8 cellular contexts compared by ENCODE assay signal in the genomic region with DNA sequence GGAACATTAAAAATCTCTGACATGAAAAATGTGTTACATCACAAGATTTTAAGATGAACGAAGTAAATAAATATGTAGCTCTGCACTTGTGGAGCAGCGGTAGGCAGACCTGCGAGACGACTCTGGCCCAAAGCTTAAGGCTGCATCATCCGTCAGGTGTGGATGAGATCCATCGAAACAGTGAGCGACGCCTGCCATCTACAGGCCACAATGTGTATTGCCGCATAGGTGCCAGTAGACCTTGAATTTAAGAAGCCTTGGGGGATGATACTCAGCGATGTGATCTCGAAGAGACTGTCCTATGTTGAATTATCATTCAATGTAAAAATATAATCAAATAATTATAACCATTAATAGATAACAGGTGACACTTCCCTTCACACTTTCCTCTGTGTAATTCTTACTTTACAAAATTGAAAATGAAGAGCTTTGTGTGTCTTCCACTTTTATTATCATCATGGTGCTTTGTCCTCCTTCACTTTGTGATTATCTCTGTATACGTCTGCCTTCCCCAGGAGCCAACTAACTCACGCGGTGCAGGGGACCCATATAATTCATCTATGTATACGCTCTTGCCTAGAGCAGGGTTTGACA.
DNase-seq lines count a peak whose midpoint lies in the region; ATAC-seq and TF ChIP-seq lines count a peak whose summit lies in the region.

No MANE protein-coding gene starts in this region.

- H2AFZ ChIP-seq in PC-3 (ENCODE audit: low read length) = no peak overlapping the region

- H3K27ac ChIP-seq in PC-3 (ENCODE audit: low read length) (no peak overlapping the region), suprapubic skin (no peak overlapping the region)

- no peak for TF ChIP-seq EP300 in Ishikawa (IDR thresholded peaks at IDR 0.05; ENCODE audit: borderline replicate concordance)
- no peak for TF ChIP-seq EP300 in suprapubic skin (IDR thresholded peaks at IDR 0.05)

- ATAC-seq in GM21737 (IDR thresholded peaks at IDR 0.05; ENCODE audit: unreplicated experiment) = peak; percentile 97
- ATAC-seq in PC-3 = peak; percentile 83
- peak; percentile 54 to 65 for ATAC-seq in activated T-cell treated with anti-CD3 and anti-CD28 coated beads, Interleukin-2, amount 50 U/mL, for 72 hours (replicated peaks in 1 of 2)

- H3K9me3 ChIP-seq in PC-3 (ENCODE audit: low read length) = no peaks in the 10 kb centered on the region
- no peaks in the 10 kb centered on the region for H3K9me3 ChIP-seq in suprapubic skin

- H3K9ac ChIP-seq in PC-3 (ENCODE audit: low read length) = no peak overlapping the region

- 9% methylated on average over 15 of the region's 15 CpGs for WGBS in suprapubic skin

- peaks cover 0 to 2% of the 10 kb centered on the region in 2 donors for H3K36me3 Mint-ChIP-seq in activated T-cell treated with anti-CD3 and anti-CD28 coated beads, Interleukin-2, amount 50 U/mL, for 72 hours (ENCODE audit: insufficient read depth in 2 of 2)

- peak; percentile 79 for TF ChIP-seq CTCF in PC-3 (conservative IDR thresholded peaks at IDR 0.05; ENCODE audit: low read depth, low read length)
- peak; percentile 92 for TF ChIP-seq CTCF in fibroblast of the aortic adventitia (IDR thresholded peaks at IDR 0.05; ENCODE audit: insufficient read depth, low read length)
- TF ChIP-seq CTCF in suprapubic skin (IDR thresholded peaks at IDR 0.05) = peak; percentile 47 to 78

- H3K4me2 ChIP-seq in PC-3 (ENCODE audit: low read length) = no peak overlapping the region

- DNase-seq in ELR (ENCODE audit: low read depth) = peak; percentile 50
- peak; percentile 85 for DNase-seq in PC-3
- DNase-seq in activated T-cell treated with anti-CD3 and anti-CD28 coated beads, Interleukin-2, amount 50 U/mL, for 72 hours = peak; percentile 69 to 76
- DNase-seq in fibroblast of the aortic adventitia (ENCODE audit: low read depth) = peak; percentile 79
- DNase-seq in nucleus accumbens (lab: John Stamatoyannopoulos, UW) = peak in 48 of 56 donors; percentile 1 to 90 (median 46)
- peak in 1 of 2 donors; percentile 81 for DNase-seq in suprapubic skin (ENCODE audit: low spot score in 2 of 2)

- TF ChIP-seq POLR2A in suprapubic skin (IDR thresholded peaks at IDR 0.05) = no peak

- H3K4me1 Mint-ChIP-seq in activated T-cell treated with anti-CD3 and anti-CD28 coated beads, Interleukin-2, amount 50 U/mL, for 72 hours (ENCODE audit: low read depth) = no peaks in the 10 kb centered on the region

- no peak overlapping the region for H3K4me3 Mint-ChIP-seq in activated T-cell treated with anti-CD3 and anti-CD28 coated beads, Interleukin-2, amount 50 U/mL, for 72 hours

- H3K27me3 Mint-ChIP-seq in activated T-cell treated with anti-CD3 and anti-CD28 coated beads, Interleukin-2, amount 50 U/mL, for 72 hours (ENCODE audit: low read depth) = peaks cover 18% of the 10 kb centered on the region

- H3K9me3 Mint-ChIP-seq in activated T-cell treated with anti-CD3 and anti-CD28 coated beads, Interleukin-2, amount 50 U/mL, for 72 hours = peaks cover 0 to 5% of the 10 kb centered on the region in 2 donors

- no peaks in the 10 kb centered on the region for H3F3A ChIP-seq in PC-3 (ENCODE audit: low read length, unreplicated experiment)

- no peaks in the 10 kb centered on the region for H3K79me2 ChIP-seq in PC-3 (ENCODE audit: low read length)

- H3K4me1 ChIP-seq in PC-3 (ENCODE audit: insufficient read depth, low read length) (no peaks in the 10 kb centered on the region), suprapubic skin (no peaks in the 10 kb centered on the region)

- H3K9me2 ChIP-seq in PC-3 (replicated peaks; ENCODE audit: low read length) = no peaks in the 10 kb centered on the region

- peak; percentile 89 for TF ChIP-seq RAD21 in Ishikawa (IDR thresholded peaks at IDR 0.05; ENCODE audit: low read depth)

- H3K4me3 ChIP-seq in PC-3 (ENCODE audit: low read length) (no peak overlapping the region), fibroblast of the aortic adventitia (ENCODE audit: low read depth, low read length) (no peak overlapping the region), suprapubic skin (no peak overlapping the region)

- no peak overlapping the region for H3K27ac Mint-ChIP-seq in activated T-cell treated with anti-CD3 and anti-CD28 coated beads, Interleukin-2, amount 50 U/mL, for 72 hours

- H3K36me3 ChIP-seq in PC-3 (ENCODE audit: low read depth, low read length) (no peaks in the 10 kb centered on the region), suprapubic skin (no peaks in the 10 kb centered on the region)

- POLR2A ChIA-PET in PC-3 (lab: Charles Lee; ENCODE audit: unreplicated experiment) = no interaction called here

- intact Hi-C loops in PC-3 (cut with micrococcal nuclease) = loop anchor here (5.0 kb wide), 1 partner anchor 826 kb away; no protein-coding TSS in a partner anchor

- no TSS peak for BruUV-seq in PC-3 (replicated peaks; lab: Mats Ljungman, UMichigan)

- no peaks in the 10 kb centered on the region for H4K20me1 ChIP-seq in PC-3 (ENCODE audit: low read length)

- CTCF ChIA-PET in PC-3 (lab: Charles Lee) = interaction anchor here (0.6 kb wide), 1 partner anchor 28 kb away, joined by 3 read pairs; no protein-coding TSS in a partner anchor

- H3K27me3 ChIP-seq in PC-3 (ENCODE audit: low read length) (no peaks in the 10 kb centered on the region), suprapubic skin (no peaks in the 10 kb centered on the region)

TF ChIP-seq in Ishikawa, 13 proteins besides CTCF, POLR2A, EP300 and RAD21:
- TF ChIP-seq TEAD4 (IDR thresholded peaks at IDR 0.05) (no peak), TAF1 (IDR thresholded peaks at IDR 0.05; ENCODE audit: low read depth) (no peak), CEBPB (IDR thresholded peaks at IDR 0.05) (no peak), NFIC (IDR thresholded peaks at IDR 0.05) (no peak), EGR1 (IDR thresholded peaks at IDR 0.05) (no peak), CREB1 (IDR thresholded peaks at IDR 0.05; ENCODE audit: low read depth) (no peak), FOXM1 (IDR thresholded peaks at IDR 0.05; ENCODE audit: borderline replicate concordance, low read depth) (no peak), YY1 (IDR thresholded peaks at IDR 0.05; ENCODE audit: low read depth) (no peak), ZBTB7A (IDR thresholded peaks at IDR 0.05; ENCODE audit: low read depth) (no peak), TCF12 (IDR thresholded peaks at IDR 0.05; ENCODE audit: low read depth) (no peak)
- TF ChIP-seq, protein P1, sequence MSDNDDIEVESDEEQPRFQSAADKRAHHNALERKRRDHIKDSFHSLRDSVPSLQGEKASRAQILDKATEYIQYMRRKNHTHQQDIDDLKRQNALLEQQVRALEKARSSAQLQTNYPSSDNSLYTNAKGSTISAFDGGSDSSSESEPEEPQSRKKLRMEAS (IDR thresholded peaks at IDR 0.05) = no peak
- TF ChIP-seq, protein P2, sequence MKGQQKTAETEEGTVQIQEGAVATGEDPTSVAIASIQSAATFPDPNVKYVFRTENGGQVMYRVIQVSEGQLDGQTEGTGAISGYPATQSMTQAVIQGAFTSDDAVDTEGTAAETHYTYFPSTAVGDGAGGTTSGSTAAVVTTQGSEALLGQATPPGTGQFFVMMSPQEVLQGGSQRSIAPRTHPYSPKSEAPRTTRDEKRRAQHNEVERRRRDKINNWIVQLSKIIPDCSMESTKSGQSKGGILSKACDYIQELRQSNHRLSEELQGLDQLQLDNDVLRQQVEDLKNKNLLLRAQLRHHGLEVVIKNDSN (IDR thresholded peaks at IDR 0.05) = no peak
- TF ChIP-seq, protein P3, sequence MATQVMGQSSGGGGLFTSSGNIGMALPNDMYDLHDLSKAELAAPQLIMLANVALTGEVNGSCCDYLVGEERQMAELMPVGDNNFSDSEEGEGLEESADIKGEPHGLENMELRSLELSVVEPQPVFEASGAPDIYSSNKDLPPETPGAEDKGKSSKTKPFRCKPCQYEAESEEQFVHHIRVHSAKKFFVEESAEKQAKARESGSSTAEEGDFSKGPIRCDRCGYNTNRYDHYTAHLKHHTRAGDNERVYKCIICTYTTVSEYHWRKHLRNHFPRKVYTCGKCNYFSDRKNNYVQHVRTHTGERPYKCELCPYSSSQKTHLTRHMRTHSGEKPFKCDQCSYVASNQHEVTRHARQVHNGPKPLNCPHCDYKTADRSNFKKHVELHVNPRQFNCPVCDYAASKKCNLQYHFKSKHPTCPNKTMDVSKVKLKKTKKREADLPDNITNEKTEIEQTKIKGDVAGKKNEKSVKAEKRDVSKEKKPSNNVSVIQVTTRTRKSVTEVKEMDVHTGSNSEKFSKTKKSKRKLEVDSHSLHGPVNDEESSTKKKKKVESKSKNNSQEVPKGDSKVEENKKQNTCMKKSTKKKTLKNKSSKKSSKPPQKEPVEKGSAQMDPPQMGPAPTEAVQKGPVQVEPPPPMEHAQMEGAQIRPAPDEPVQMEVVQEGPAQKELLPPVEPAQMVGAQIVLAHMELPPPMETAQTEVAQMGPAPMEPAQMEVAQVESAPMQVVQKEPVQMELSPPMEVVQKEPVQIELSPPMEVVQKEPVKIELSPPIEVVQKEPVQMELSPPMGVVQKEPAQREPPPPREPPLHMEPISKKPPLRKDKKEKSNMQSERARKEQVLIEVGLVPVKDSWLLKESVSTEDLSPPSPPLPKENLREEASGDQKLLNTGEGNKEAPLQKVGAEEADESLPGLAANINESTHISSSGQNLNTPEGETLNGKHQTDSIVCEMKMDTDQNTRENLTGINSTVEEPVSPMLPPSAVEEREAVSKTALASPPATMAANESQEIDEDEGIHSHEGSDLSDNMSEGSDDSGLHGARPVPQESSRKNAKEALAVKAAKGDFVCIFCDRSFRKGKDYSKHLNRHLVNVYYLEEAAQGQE (IDR thresholded peaks at IDR 0.05; ENCODE audit: low read depth) = no peak
